Comparison of ENCODE assay signal across 8 cellular contexts in genomic region chr4:688695-689497, GRCh38. TPM values are rescaled to one million over a fixed set of nuclear protein-coding genes. Genes with fewer than 3 reads are reported as not detected.
DNase-seq lines count a peak whose midpoint lies in the region; ATAC-seq and TF ChIP-seq lines count a peak whose summit lies in the region.

Gene SLC49A3 (minus strand): TSS chr4:689151. CDS start chr4:689127, 24 bp downstream.

- H3K4me3 ChIP-seq in dorsolateral prefrontal cortex (peak within 1 kb of the TSS in 58 of 59 donors; percentile 3 to 66 (median 50)), lung (peak within 1 kb of the TSS; percentile 57), testis (peak within 1 kb of the TSS; percentile 36 to 38)

- TF ChIP-seq POLR2A in testis (IDR thresholded peaks at IDR 0.05): no peak

- H3K4me1 ChIP-seq in lung (ENCODE audit: control insufficient read depth in 2 of 2, insufficient read depth in 2 of 2, low read length in 2 of 2) (peaks cover 0 to 25% of the 10 kb centered on the region in 2 donors), testis (peaks cover under 1% of the 10 kb centered on the region)

- H3K9me3 ChIP-seq in lung (ENCODE audit: control insufficient read depth in 2 of 2, insufficient read depth in 1 of 2, low read length in 1 of 2) (no peaks in the 10 kb centered on the region), testis (no peaks in the 10 kb centered on the region)

- peaks cover 0 to 5% of the 10 kb centered on the region in 2 donors for H3K36me3 ChIP-seq in lung (ENCODE audit: control insufficient read depth in 2 of 2, insufficient read depth in 2 of 2, low read length in 2 of 2)
- H3K36me3 ChIP-seq in testis (ENCODE audit: low read depth, missing control alignments): no peaks in the 10 kb centered on the region

- intact Hi-C loops in dorsolateral prefrontal cortex (cut with DNase I): no loop called here
- intact Hi-C loops in testis (cut with DNase I; ENCODE audit: low total_unique reads): no loop called here

- 4 to 5% methylated on average over 48 to 59 of the region's 59 CpGs for WGBS in lung, 2 donors
- 12 to 28% methylated on average over 5 to 39 of the region's 59 CpGs for WGBS in testis, 2 donors

- ATAC-seq in lung (ENCODE audit: insufficient read depth, low FRiP score) (peak; percentile 23), GM19324 (IDR thresholded peaks at IDR 0.05; ENCODE audit: low FRiP score, unreplicated experiment) (no peak)

- H3K27ac ChIP-seq in dorsolateral prefrontal cortex: peak within 1 kb of the TSS in 38 of 59 donors; percentile 2 to 79 (median 48)
- peak within 1 kb of the TSS; percentile 68 to 92 for H3K27ac ChIP-seq in lung (ENCODE audit: low read depth in 1 of 2, low read length in 1 of 2)
- peak within 1 kb of the TSS in 1 of 2 donors; percentile 56 for H3K27ac ChIP-seq in testis

- H3K27me3 ChIP-seq in dorsolateral prefrontal cortex (no peaks in the 10 kb centered on the region), lung (ENCODE audit: control insufficient read depth, insufficient read depth) (no peaks in the 10 kb centered on the region), testis (no peaks in the 10 kb centered on the region)

- TF ChIP-seq CTCF in dorsolateral prefrontal cortex (IDR thresholded peaks at IDR 0.05 in 54 of 56, conservative IDR thresholded peaks at IDR 0.05 in 2 of 56; ENCODE audit: low read depth in 1 of 56, partially characterized antibody in 56 of 56) (no peak), lung (IDR thresholded peaks at IDR 0.05; ENCODE audit: control extremely low read depth, extremely low read depth) (no peak), testis (IDR thresholded peaks at IDR 0.05) (no peak)

- peak; percentile 20 for DNase-seq in NCI-H146 (lab: John Stamatoyannopoulos, UW)
- DNase-seq in NCI-H146 treated with DMSO at 0.1 percent for 48 hours (lab: John Stamatoyannopoulos, UW; ENCODE audit: unreplicated experiment): no peak
- no peak for DNase-seq in dorsolateral prefrontal cortex
- DNase-seq in lung (ENCODE audit: low spot score): no peak
- no peak for DNase-seq in testis
- no peak for DNase-seq in HT-29 (ENCODE audit: low spot score)
- DNase-seq in midbrain (lab: John Stamatoyannopoulos, UW): no peak

RNA-seq across cellular contexts. Expression of gene SLC49A3, which starts in this region (rescaled TPM):
- 10 to 100 TPM in 10 of 120 experiments, 1 to 10 TPM in 110; 2.7 to 12.4 (median 5.8) TPM for total RNA-seq in dorsolateral prefrontal cortex
- total RNA-seq in lung: 10 to 100 TPM in 1 of 2 donors, 1 to 10 TPM in 1; 8.2 to 35.1 TPM
- polyA plus RNA-seq in lung: 10 to 100 TPM; 15.2 to 20.2 TPM
- 10 to 100 TPM in 1 of 2 donors, 1 to 10 TPM in 1; 7.3 to 10.1 TPM for total RNA-seq in testis
- polyA plus RNA-seq in testis (ENCODE audit: insufficient read depth, low read depth, low replicate concordance): 23.5 TPM
- total RNA-seq in HT-29 (2014; rRNA removed; shearing (Covaris generic)): 0.56 TPM in 1 of 2 replicates, not detected in the other
